Comparison of ENCODE assay signal across 33 cellular contexts in genomic region chr7:138822867-138823535, GRCh38. TPM values are rescaled to one million over a fixed set of nuclear protein-coding genes. Genes with fewer than 3 reads are reported as not detected.
"Had no signal": no experiment of that assay in that cellular context is flagged by ENCODE, and none has a peak within 500 bp of the region (broad histone marks: within the 10 kb centered on the region; RNA-seq: fewer than 3 reads in every experiment).

No MANE protein-coding gene starts in this region.

- H3K27ac ChIP-seq: coronary artery, dorsolateral prefrontal cortex, epithelial cell of prostate, esophagus squamous epithelium, gastrocnemius medialis, heart right ventricle, left lung, lower lobe of right lung had no signal

- H3K36me3 ChIP-seq: esophagus squamous epithelium, gastrocnemius medialis, heart right ventricle, left lung, lower lobe of right lung had no signal

- ATAC-seq: esophagus mucosa, gastrocnemius medialis, heart right ventricle, left cardiac atrium, left lung, left ventricle myocardium superior, lower lobe of right lung, mucosa of descending colon had no signal

- FAIRE-seq: colon, endometrium, islet of Langerhans, keratinocyte had no signal

- H3K4me1 ChIP-seq: esophagus squamous epithelium, gastrocnemius medialis, heart right ventricle, left lung, lower lobe of right lung had no signal

- H3K27me3 ChIP-seq: dorsolateral prefrontal cortex, esophagus squamous epithelium, gastrocnemius medialis, heart right ventricle, left lung had no signal

- DNase-seq: dermis blood vessel endothelial cell; dorsolateral prefrontal cortex; effector CD4-positive, alpha-beta T cell; effector memory CD4-positive, alpha-beta T cell; erythroblast; esophagus squamous epithelium; foreskin fibroblast; foreskin melanocyte; gastrocnemius medialis; glutamatergic neuron; head of caudate nucleus; heart right ventricle; hippocampal formation; left cardiac atrium; left lung; left ventricle myocardium superior; lower lobe of right lung; mesenchymal stem cell; mucosa of descending colon; naive B cell had no signal

- H3K27ac Mint-ChIP-seq: mesothelial cell of epicardium, naive B cell had no signal

- H3K27me3 Mint-ChIP-seq: naive B cell had no signal

- H3K4me3 Mint-ChIP-seq: mesothelial cell of epicardium, naive B cell had no signal

- H3K36me3 Mint-ChIP-seq: naive B cell had no signal

- H3K9me3 ChIP-seq: esophagus squamous epithelium, gastrocnemius medialis, lower lobe of right lung, mucosa of descending colon had no signal

- H3K4me1 Mint-ChIP-seq: mesothelial cell of epicardium, naive B cell had no signal

- H3K4me3 ChIP-seq: coronary artery, dorsolateral prefrontal cortex, esophagus squamous epithelium, gastrocnemius medialis, heart right ventricle, left lung, lower lobe of right lung, mucosa of descending colon had no signal

RNA-seq across cellular contexts. Expression of gene ATP6V0A4, which starts 25.0 kb away (rescaled TPM):
- total RNA-seq: dermis blood vessel endothelial cell, gastrocnemius medialis, glomerular endothelial cell, heart right ventricle, left cardiac atrium, left ventricle myocardium superior, mesenteric fat pad, mucosa of descending colon had no signal
- polyA plus RNA-seq: heart right ventricle had no signal

RNA-seq across cellular contexts. Expression of gene TMEM213, which starts 25.2 kb away (rescaled TPM):
- total RNA-seq: dermis blood vessel endothelial cell, dorsolateral prefrontal cortex, esophagus mucosa, gastrocnemius medialis, glomerular endothelial cell, heart right ventricle, kidney epithelial cell, left cardiac atrium, left ventricle myocardium superior, lung microvascular endothelial cell, mesenteric fat pad, mesothelial cell of epicardium, mucosa of descending colon, myocyte had no signal
- polyA plus RNA-seq: heart right ventricle, keratinocyte had no signal
